Comparison of ENCODE assay signal across 10 cellular contexts in genomic region chr1:37557402-37557801, GRCh38. TPM values are rescaled to one million over a fixed set of nuclear protein-coding genes. Genes with fewer than 3 reads are reported as not detected.
A peak's percentile ranks its signal among the peaks of the same experiment; 100 is the strongest.
DNase-seq lines count a peak whose midpoint lies in the region; TF ChIP-seq lines count a peak whose summit lies in the region.
"Had no signal": no experiment of that assay in that cellular context is flagged by ENCODE, and none has a peak within 500 bp of the region (broad histone marks: within the 10 kb centered on the region; RNA-seq: fewer than 3 reads in every experiment).

No MANE protein-coding gene starts in this region.

- H3K9me3 ChIP-seq in ascending aorta: no peaks in the 10 kb centered on the region

- H3K9me3 Mint-ChIP-seq in progenitor cell of endocrine pancreas (ENCODE audit: low read depth): no peaks in the 10 kb centered on the region
- H3K9me3 Mint-ChIP-seq: CD4-positive, alpha-beta memory T cell had no signal

- H3K4me3 ChIP-seq in ascending aorta (peak overlapping the region; percentile 46 to 59), iPS-11a (ENCODE audit: low read depth, low read length) (peak overlapping the region; percentile 31)

- TF ChIP-seq CTCF in ascending aorta (IDR thresholded peaks at IDR 0.05) (no peak), progenitor cell of endocrine pancreas (IDR thresholded peaks at IDR 0.05; ENCODE audit: unreplicated experiment) (no peak)

- no peaks in the 10 kb centered on the region for H3K36me3 ChIP-seq in ascending aorta

- H3K27me3 ChIP-seq in ascending aorta: no peaks in the 10 kb centered on the region

- peaks cover 14% of the 10 kb centered on the region for H3K36me3 Mint-ChIP-seq in progenitor cell of endocrine pancreas (ENCODE audit: insufficient read depth)

- H3K4me1 Mint-ChIP-seq in progenitor cell of endocrine pancreas (ENCODE audit: low read depth): peaks cover 50% of the 10 kb centered on the region

- intact Hi-C loops in ascending aorta (cut with DNase I): loop anchor here (2.0 to 10.0 kb wide), 4 partner anchors 43 to 457 kb away; partner anchors contain the start of genes CDCA8, MEAF6, UTP11 and ZC3H12A

- peaks cover 12 to 21% of the 10 kb centered on the region in 2 donors for H3K4me1 ChIP-seq in ascending aorta

- peak overlapping the region; percentile 97 for H3K27ac Mint-ChIP-seq in progenitor cell of endocrine pancreas

- H3K4me3 Mint-ChIP-seq in progenitor cell of endocrine pancreas (ENCODE audit: low read depth): peak overlapping the region; percentile 95

- peak overlapping the region; percentile 60 to 68 for H3K27ac ChIP-seq in ascending aorta
- H3K27ac ChIP-seq: HL-60 had no signal

- peak; percentile 46 for DNase-seq in COLO668 (lab: John Stamatoyannopoulos, UW; ENCODE audit: unreplicated experiment)
- no peak for DNase-seq in ascending aorta (ENCODE audit: low spot score in 2 of 2)
- DNase-seq in progenitor cell of endocrine pancreas (ENCODE audit: low spot score, unreplicated experiment): no peak
- DNase-seq in NCI-H524 (lab: John Stamatoyannopoulos, UW): no peak
- no peak for DNase-seq in SKM-1 (lab: John Stamatoyannopoulos, UW; ENCODE audit: unreplicated experiment)
- DNase-seq in hepatic stellate cell (ENCODE audit: low spot score): no peak
- no peak for DNase-seq in SIG-M5 (lab: John Stamatoyannopoulos, UW)

- no peaks in the 10 kb centered on the region for H3K27me3 Mint-ChIP-seq in progenitor cell of endocrine pancreas
- H3K27me3 Mint-ChIP-seq: CD4-positive, alpha-beta memory T cell had no signal

RNA-seq across cellular contexts. Expression of gene DNALI1, which starts 0.7 kb away (rescaled TPM):
- total RNA-seq in ascending aorta: 2.2 TPM
- total RNA-seq in progenitor cell of endocrine pancreas: 72.1 and 75.4 TPM in 2 replicates

RNA-seq across cellular contexts. Expression of gene SNIP1, which starts 3.3 kb away (rescaled TPM):
- total RNA-seq in ascending aorta (14.4 TPM), progenitor cell of endocrine pancreas (17.1 and 18.2 TPM in 2 replicates)

RNA-seq across cellular contexts. Expression of gene GNL2, which starts 38.3 kb away (rescaled TPM):
- total RNA-seq in ascending aorta (17.0 TPM), progenitor cell of endocrine pancreas (50.0 and 55.0 TPM in 2 replicates)

RNA-seq across cellular contexts. Expression of gene MEAF6, which starts 42.8 kb away (rescaled TPM):
- 12.3 TPM for total RNA-seq in ascending aorta
- total RNA-seq in progenitor cell of endocrine pancreas: 78.2 and 83.1 TPM in 2 replicates

Comparison
In these comparisons a context has a peak if more than half of its experiments do, and no peak if none do; other contexts are left out.
1. RNA of gene DNALI1, which starts 0.7 kb away (total RNA-seq): 72.1 to 75.4 TPM in progenitor cell of endocrine pancreas; 2.2 TPM in ascending aorta (single experiment); every median in the first group is over 10 times any median in the second.